ENCODE assay signal across 8 cellular contexts in the genomic region with DNA sequence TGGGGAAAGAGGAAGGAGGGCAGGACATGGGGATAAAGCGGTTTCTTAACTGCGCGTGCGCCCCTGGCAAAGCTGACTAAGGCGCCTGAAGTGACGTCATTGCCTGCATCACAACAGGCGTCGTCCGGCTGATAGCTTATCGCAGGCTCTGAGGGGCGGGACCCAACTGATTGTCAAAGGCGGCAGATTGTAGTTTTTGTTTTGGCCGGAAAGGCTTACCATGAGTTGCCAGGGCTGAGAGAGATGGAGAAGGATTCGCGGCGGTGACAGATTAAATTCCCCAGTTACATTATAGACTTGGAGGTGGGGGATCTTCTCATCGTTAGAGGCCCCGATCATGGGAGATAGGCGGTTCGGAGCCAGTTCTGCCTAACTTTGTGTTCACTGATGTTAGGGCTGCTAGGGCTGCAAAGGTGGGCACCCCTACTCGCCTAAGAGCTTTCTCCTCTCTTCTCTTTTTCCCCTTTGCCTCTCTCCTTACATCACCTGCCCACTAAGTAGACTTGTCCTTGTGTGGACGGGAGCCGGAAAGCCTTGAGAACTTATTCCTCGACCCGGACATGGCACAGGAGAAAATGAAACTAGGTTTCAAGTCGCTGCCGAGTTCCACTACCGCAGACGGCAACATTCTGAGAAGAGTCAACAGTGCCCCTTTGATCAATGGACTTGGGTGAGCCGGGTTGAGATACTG. TPM values are rescaled to one million over a fixed set of nuclear protein-coding genes. Genes with fewer than 3 reads are reported as not detected.
DNase-seq lines count a peak whose midpoint lies in the region; ATAC-seq and TF ChIP-seq lines count a peak whose summit lies in the region.

No MANE protein-coding gene starts in this region.

- ATAC-seq in GM19397 (IDR thresholded peaks at IDR 0.05; ENCODE audit: unreplicated experiment) (peak; percentile 81), HG03565 (IDR thresholded peaks at IDR 0.05; ENCODE audit: unreplicated experiment) (peak; percentile 91)

- no peaks in the 10 kb centered on the region for H3K4me1 ChIP-seq in liver (ENCODE audit: control insufficient read depth in 4 of 4, insufficient read depth in 4 of 4, low read length in 3 of 4)

- peak overlapping the region; percentile 77 to 85 for H3K27ac ChIP-seq in liver (ENCODE audit: low read depth in 1 of 2, low read length in 2 of 2)

- peak overlapping the region; percentile 63 to 90 (median 78) for H3K4me3 ChIP-seq in liver (ENCODE audit: low read depth in 1 of 3, low read length in 3 of 3)

- TF ChIP-seq RAD21 in liver (IDR thresholded peaks at IDR 0.05): no peak

- DNase-seq in CD1c-positive myeloid dendritic cell (ENCODE audit: extremely low spot score) (peak; percentile 95), NCI-H748 (lab: John Stamatoyannopoulos, UW; ENCODE audit: unreplicated experiment) (peak; percentile 96), dermis microvascular lymphatic vessel endothelial cell (ENCODE audit: low read depth in 2 of 2) (peak; percentile 90 to 95)
- peak; percentile 77 to 83 for DNase-seq in activated CD4-positive, alpha-beta T cell treated with anti-CD3 and anti-CD28 coated beads, Interleukin-2, amount 50 U/mL, for 4 hours
- DNase-seq in stimulated activated CD4-positive, alpha-beta T cell treated with anti-CD3 and anti-CD28 coated beads, Interleukin-4, amount 100 ng/mL, for 1 hour: peak; percentile 80

- under 1% methylated on average over 30 of the region's 30 CpGs for WGBS in liver

- H3K27me3 ChIP-seq in liver (ENCODE audit: control insufficient read depth in 4 of 4, insufficient read depth in 4 of 4, low read length in 3 of 4): no peaks in the 10 kb centered on the region

- H3K36me3 ChIP-seq in liver (ENCODE audit: control insufficient read depth in 4 of 4, insufficient read depth in 3 of 4, low read depth in 1 of 4, low read length in 3 of 4): no peaks in the 10 kb centered on the region

- no peaks in the 10 kb centered on the region for H3K9me3 ChIP-seq in liver (ENCODE audit: control insufficient read depth in 4 of 4, low read length in 3 of 4)

- H3K9ac ChIP-seq in liver (ENCODE audit: low read depth in 1 of 2, low read length in 2 of 2): peak overlapping the region; percentile 48 to 92

- no peak for TF ChIP-seq CTCF in liver (IDR thresholded peaks at IDR 0.05; ENCODE audit: low read depth, low read length, missing input control)

TF ChIP-seq in liver, 16 proteins besides CTCF, POLR2A, EP300 and RAD21:
- peak; percentile 24 for TF ChIP-seq SP1 (IDR thresholded peaks at IDR 0.05)
- no peak for TF ChIP-seq HNF4G (IDR thresholded peaks at IDR 0.05)
- TF ChIP-seq YY1 (IDR thresholded peaks at IDR 0.05): peak; percentile 55

RNA-seq across cellular contexts. Expression of gene PABIR2, which starts 10.2 kb away (rescaled TPM):
- total RNA-seq in dermis microvascular lymphatic vessel endothelial cell: 5.0 and 6.1 TPM in 2 replicates
- 10 to 100 TPM in 1 of 2 donors, 1 to 10 TPM in 1; 3.5 to 19.0 TPM for total RNA-seq in liver
- 1 to 10 TPM; 2.7 to 3.9 TPM for polyA plus RNA-seq in liver

Comparison
In these comparisons a context has a peak if more than half of its experiments do, and no peak if none do; other contexts are left out.
1. Peak in every context shown above with its lines: DNase-seq, ATAC-seq, H3K4me3 ChIP-seq and H3K27ac ChIP-seq.